Comparison of ENCODE assay signal across 8 cellular contexts in genomic region chr1:150568567-150568966, GRCh38. TPM values are rescaled to one million over a fixed set of nuclear protein-coding genes. Genes with fewer than 3 reads are reported as not detected.
A peak's percentile ranks its signal among the peaks of the same experiment; 100 is the strongest.
DNase-seq lines count a peak whose midpoint lies in the region; ATAC-seq, FAIRE-seq and TF ChIP-seq lines count a peak whose summit lies in the region.

No MANE protein-coding gene starts in this region.

- peak overlapping the region in 8 of 10 donors; percentile 3 to 47 (median 34) for H3K4me3 ChIP-seq in heart right ventricle
- peak overlapping the region; percentile 27 to 66 (median 41) for H3K4me3 ChIP-seq in skeletal muscle tissue (ENCODE audit: low read length in 3 of 3)

- DNase-seq in heart right ventricle (no peak), cerebellum (ENCODE audit: low spot score) (no peak), COLO829 (ENCODE audit: low spot score) (no peak), C1 segment of cervical spinal cord (lab: John Stamatoyannopoulos, UW) (no peak)
- DNase-seq in activated CD4-positive, CD25-positive, alpha-beta regulatory T cell treated with anti-CD3 and anti-CD28 coated beads, Interleukin-2, amount 50 U/mL, for 72 hours, result no peak

- ATAC-seq in heart right ventricle, result peak in 2 of 8 donors; percentile 0 to 4

- H3K36me3 ChIP-seq in heart right ventricle, result peaks cover 0 to 43% (median 19%) of the 10 kb centered on the region in 9 donors
- peaks cover 2 to 12% (median 8%) of the 10 kb centered on the region in 3 donors for H3K36me3 ChIP-seq in skeletal muscle tissue (ENCODE audit: control insufficient read depth in 3 of 3, insufficient read depth in 3 of 3, low read length in 3 of 3)

- peak; percentile 22 for TF ChIP-seq POLR2A in GM18526 (IDR thresholded peaks at IDR 0.05; ENCODE audit: extremely low read depth, insufficient read length)

- intact Hi-C loops in heart right ventricle (cut with DNase I), result loop anchor here in 4 of 10 donors (2.0 to 10.0 kb wide), 4 partner anchors 24 to 246 kb away; partner anchors contain the start of genes CTSK (in 1 of the 4) and GOLPH3L (in 1 of the 4)

- no peaks in the 10 kb centered on the region for H3K9me3 ChIP-seq in heart right ventricle
- no peaks in the 10 kb centered on the region for H3K9me3 ChIP-seq in skeletal muscle tissue (ENCODE audit: control insufficient read depth in 3 of 3, low read length in 3 of 3)

- peak; percentile 31 for FAIRE-seq in TTC549 (lab: Jason Lieb, UNC)

- H3K4me1 ChIP-seq in heart right ventricle, result peaks cover 48 to 100% (median 99%) of the 10 kb centered on the region in 9 donors
- peaks cover 72 to 85% (median 74%) of the 10 kb centered on the region in 3 donors for H3K4me1 ChIP-seq in skeletal muscle tissue (ENCODE audit: control insufficient read depth in 3 of 3, insufficient read depth in 3 of 3, low read length in 3 of 3)

- H3K27me3 ChIP-seq in heart right ventricle (no peaks in the 10 kb centered on the region), skeletal muscle tissue (ENCODE audit: control insufficient read depth in 3 of 3, insufficient read depth in 3 of 3, low read length in 3 of 3) (no peaks in the 10 kb centered on the region)

- H3K9ac ChIP-seq in skeletal muscle tissue (ENCODE audit: low read depth in 1 of 3, low read length in 3 of 3), result peak overlapping the region; percentile 65 to 80 (median 71)

- H3K27ac ChIP-seq in heart right ventricle, result peak overlapping the region; percentile 78 to 100 (median 99)
- peak overlapping the region; percentile 88 for H3K27ac ChIP-seq in skeletal muscle tissue (ENCODE audit: low read depth, low read length)

- TF ChIP-seq CTCF in heart right ventricle (IDR thresholded peaks at IDR 0.05), result no peak

RNA-seq across cellular contexts. Expression of gene MCL1, which starts 10.8 kb away (rescaled TPM):
- total RNA-seq in heart right ventricle (100 to 1,000 TPM in 8 of 10 donors, 10 to 100 TPM in 2; 76.4 to 155 (median 122) TPM), skeletal muscle tissue (157 TPM), cerebellum (86.7 TPM)
- polyA plus RNA-seq in heart right ventricle, result 10 to 100 TPM; 54.3 to 77.7 TPM

RNA-seq across cellular contexts. Expression of gene ADAMTSL4, which starts 19.4 kb away (rescaled TPM):
- 10 to 100 TPM; 22.2 to 86.5 (median 40.7) TPM for total RNA-seq in heart right ventricle
- polyA plus RNA-seq in heart right ventricle, result 10 to 100 TPM; 46.6 to 71.4 TPM
- 12.0 TPM for total RNA-seq in skeletal muscle tissue
- total RNA-seq in cerebellum, result 0.36 TPM

RNA-seq across cellular contexts. Expression of gene FALEC, which starts 53.0 kb away (rescaled TPM):
- total RNA-seq in heart right ventricle (under 1 TPM in 2 of 10 donors, not detected in 8; 0.46 to 0.60 TPM), skeletal muscle tissue (not detected), cerebellum (2.2 TPM)
- polyA plus RNA-seq in heart right ventricle, result not detected
